In the genomic region with DNA sequence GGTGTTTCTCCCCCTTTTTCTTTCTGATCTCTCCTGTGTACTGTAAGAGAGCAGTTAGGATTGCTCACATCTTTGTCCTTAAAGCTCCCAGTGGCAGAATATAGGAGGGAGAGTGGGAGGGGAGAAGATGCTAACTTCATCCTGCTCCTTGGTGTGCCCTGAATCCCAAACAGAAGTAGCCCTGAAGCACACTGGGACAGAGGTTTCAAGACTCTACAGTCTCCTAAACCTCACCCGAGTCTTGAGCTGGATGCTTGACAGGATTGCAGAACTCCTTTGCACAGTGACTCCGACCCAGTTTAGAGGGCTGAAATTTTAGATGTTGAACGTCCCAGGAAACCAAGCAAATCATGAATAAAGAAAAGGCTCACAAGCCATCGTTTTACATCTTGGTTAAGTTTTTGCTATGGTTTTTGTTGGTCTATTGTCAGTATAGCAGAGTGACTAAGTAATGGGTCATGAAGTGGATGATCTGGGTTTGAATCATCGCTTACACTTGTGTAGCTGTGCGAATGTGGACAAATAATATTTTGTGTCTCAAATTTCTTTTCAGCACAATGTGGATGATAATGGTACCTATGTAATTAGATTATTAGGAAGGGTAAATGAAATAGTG, we compare ENCODE assay signal across 15 cellular contexts. TPM values are rescaled to one million over a fixed set of nuclear protein-coding genes. Genes with fewer than 3 reads are reported as not detected.
DNase-seq lines count a peak whose midpoint lies in the region; ATAC-seq and TF ChIP-seq lines count a peak whose summit lies in the region.
"Had no signal": no experiment of that assay in that cellular context is flagged by ENCODE, and none has a peak within 500 bp of the region (broad histone marks: within the 10 kb centered on the region; RNA-seq: fewer than 3 reads in every experiment).

No MANE protein-coding gene starts in this region.

- no peak overlapping the region for H3K27ac ChIP-seq in RWPE1
- H3K27ac ChIP-seq: upper lobe of right lung had no signal

- ATAC-seq in activated T-cell treated with anti-CD3 and anti-CD28 coated beads, Interleukin-2, amount 50 U/mL, for 72 hours (replicated peaks in 1 of 2), result peak; percentile 47 to 48
- peak; percentile 62 for ATAC-seq in stimulated activated effector memory CD8-positive, alpha-beta T cell treated with anti-CD3 and anti-CD28 coated beads, Interleukin-12 subunit alpha, Interleukin-12 subunit beta, amount 100 ng/mL, for 72 hours
- ATAC-seq: upper lobe of right lung had no signal

- no peak for TF ChIP-seq CTCF in RWPE1 (conservative IDR thresholded peaks at IDR 0.05; ENCODE audit: low read depth)

- POLR2A ChIA-PET in RWPE1 (lab: Yijun Ruan, JAX; ENCODE audit: low non-redundant PET), result no interaction called here

- no peak overlapping the region for H3K4me3 Mint-ChIP-seq in activated T-cell treated with anti-CD3 and anti-CD28 coated beads, Interleukin-2, amount 50 U/mL, for 72 hours
- H3K4me3 Mint-ChIP-seq in stimulated activated effector memory CD8-positive, alpha-beta T cell treated with anti-CD3 and anti-CD28 coated beads, Interleukin-12 subunit alpha, Interleukin-12 subunit beta, amount 100 ng/mL, for 72 hours, result no peak overlapping the region
- H3K4me3 Mint-ChIP-seq: T-helper 1 cell treated with Interleukin-12 subunit alpha and Interleukin-12 subunit beta and Interleukin-4 antibody, amounts not matched to agents 30 μg/mL and 1 μg/mL, for 36 hours had no signal

- peaks cover 80% of the 10 kb centered on the region for H3K4me1 Mint-ChIP-seq in activated T-cell treated with anti-CD3 and anti-CD28 coated beads, Interleukin-2, amount 50 U/mL, for 72 hours (ENCODE audit: low read depth)
- H3K4me1 Mint-ChIP-seq in stimulated activated effector memory CD8-positive, alpha-beta T cell treated with anti-CD3 and anti-CD28 coated beads, Interleukin-12 subunit alpha, Interleukin-12 subunit beta, amount 100 ng/mL, for 72 hours, result peaks cover 80% of the 10 kb centered on the region

- CTCF ChIA-PET in RWPE1 (lab: Yijun Ruan, JAX), result no interaction called here

- no peak overlapping the region for H3K27ac Mint-ChIP-seq in activated T-cell treated with anti-CD3 and anti-CD28 coated beads, Interleukin-2, amount 50 U/mL, for 72 hours
- H3K27ac Mint-ChIP-seq in stimulated activated effector memory CD8-positive, alpha-beta T cell treated with anti-CD3 and anti-CD28 coated beads, Interleukin-12 subunit alpha, Interleukin-12 subunit beta, amount 100 ng/mL, for 72 hours, result no peak overlapping the region
- H3K27ac Mint-ChIP-seq: T-helper 1 cell treated with Interleukin-12 subunit alpha and Interleukin-12 subunit beta and Interleukin-4 antibody, amounts not matched to agents 30 μg/mL and 1 μg/mL, for 36 hours had no signal

- DNase-seq in activated T-cell treated with anti-CD3 and anti-CD28 coated beads, Interleukin-2, amount 50 U/mL, for 72 hours, result no peak
- DNase-seq in activated T-cell treated with anti-CD3 and anti-CD28 coated beads for 4 hours (no peak), RWPE1 (ENCODE audit: low spot score) (peak; percentile 77), fibroblast of gingiva (ENCODE audit: low read depth) (peak; percentile 57), MV-4-11 (lab: John Stamatoyannopoulos, UW) (no peak), GDM1 (lab: John Stamatoyannopoulos, UW) (no peak)
- peak in 1 of 2 donors; percentile 51 for DNase-seq in stimulated activated effector memory CD8-positive, alpha-beta T cell treated with anti-CD3 and anti-CD28 coated beads, Interleukin-12 subunit alpha, Interleukin-12 subunit beta, amount 100 ng/mL, for 72 hours (ENCODE audit: low spot score in 2 of 2)
- no peak for DNase-seq in effector CD8-positive, alpha-beta T cell (lab: John Stamatoyannopoulos, UW)
- DNase-seq: activated gamma-delta T cell treated with Interleukin-2 at 50 U/mL for 16 hours, DMS79, erythroblast, NCI-H2171, posterior cingulate gyrus, upper lobe of right lung had no signal

- no peaks in the 10 kb centered on the region for H3K27me3 Mint-ChIP-seq in activated T-cell treated with anti-CD3 and anti-CD28 coated beads, Interleukin-2, amount 50 U/mL, for 72 hours (ENCODE audit: low read depth)

- peaks cover 0 to 1% of the 10 kb centered on the region in 2 donors for H3K36me3 Mint-ChIP-seq in activated T-cell treated with anti-CD3 and anti-CD28 coated beads, Interleukin-2, amount 50 U/mL, for 72 hours (ENCODE audit: insufficient read depth in 2 of 2)
- peaks cover 7% of the 10 kb centered on the region for H3K36me3 Mint-ChIP-seq in stimulated activated effector memory CD8-positive, alpha-beta T cell treated with anti-CD3 and anti-CD28 coated beads, Interleukin-12 subunit alpha, Interleukin-12 subunit beta, amount 100 ng/mL, for 72 hours

- H3K9me3 Mint-ChIP-seq in activated T-cell treated with anti-CD3 and anti-CD28 coated beads, Interleukin-2, amount 50 U/mL, for 72 hours, result peaks cover 0 to 2% of the 10 kb centered on the region in 2 donors
- no peaks in the 10 kb centered on the region for H3K9me3 Mint-ChIP-seq in stimulated activated effector memory CD8-positive, alpha-beta T cell treated with anti-CD3 and anti-CD28 coated beads, Interleukin-12 subunit alpha, Interleukin-12 subunit beta, amount 100 ng/mL, for 72 hours
- H3K9me3 Mint-ChIP-seq: T-helper 1 cell treated with Interleukin-12 subunit alpha and Interleukin-12 subunit beta and Interleukin-4 antibody, amounts not matched to agents 30 μg/mL and 1 μg/mL, for 36 hours had no signal

RNA-seq across cellular contexts. Expression of a gene that starts 37.5 kb away (rescaled TPM):
- total RNA-seq in activated T-cell treated with anti-CD3 and anti-CD28 coated beads, Interleukin-2, amount 50 U/mL, for 72 hours, result 10 to 100 TPM; 15.7 to 51.0 TPM

Comparison
In these comparisons a context has a peak if more than half of its experiments do, and no peak if none do; other contexts are left out.
1. DNase-seq: peak in RWPE1 (single experiment) and fibroblast of gingiva (single experiment); none in activated T-cell treated with anti-CD3 and anti-CD28 coated beads, Interleukin-2, amount 50 U/mL, for 72 hours (0 of 2), activated T-cell treated with anti-CD3 and anti-CD28 coated beads for 4 hours (single experiment), MV-4-11 (single experiment), effector CD8-positive, alpha-beta T cell (single experiment) and GDM1 (single experiment).